ENCODE assay signal across 2 cellular contexts in the genomic region with DNA sequence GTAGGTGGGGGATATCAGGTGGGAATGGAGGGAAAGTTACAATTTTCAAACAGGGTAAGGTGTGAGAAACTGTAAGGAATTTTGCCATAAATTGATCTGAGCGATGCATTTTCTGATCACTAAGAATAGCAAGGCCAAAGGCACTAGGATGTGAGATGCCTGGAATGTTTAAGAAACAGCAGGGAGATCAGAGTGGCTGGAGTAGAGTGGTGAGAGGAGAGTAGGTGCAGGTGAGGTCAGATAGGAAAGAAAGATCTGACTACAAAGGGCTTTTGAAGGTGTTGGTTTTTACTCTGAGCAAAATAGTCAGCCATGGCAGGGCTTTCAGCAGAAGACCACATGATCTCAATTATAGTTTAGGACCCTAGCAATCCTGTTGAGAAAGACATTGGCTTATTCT.
TF ChIP-seq lines count a peak whose summit lies in the region.

No MANE protein-coding gene starts in this region.

TF ChIP-seq in GM23338, 12 proteins besides CTCF, POLR2A, EP300 and RAD21:
- TF ChIP-seq, protein P1, sequence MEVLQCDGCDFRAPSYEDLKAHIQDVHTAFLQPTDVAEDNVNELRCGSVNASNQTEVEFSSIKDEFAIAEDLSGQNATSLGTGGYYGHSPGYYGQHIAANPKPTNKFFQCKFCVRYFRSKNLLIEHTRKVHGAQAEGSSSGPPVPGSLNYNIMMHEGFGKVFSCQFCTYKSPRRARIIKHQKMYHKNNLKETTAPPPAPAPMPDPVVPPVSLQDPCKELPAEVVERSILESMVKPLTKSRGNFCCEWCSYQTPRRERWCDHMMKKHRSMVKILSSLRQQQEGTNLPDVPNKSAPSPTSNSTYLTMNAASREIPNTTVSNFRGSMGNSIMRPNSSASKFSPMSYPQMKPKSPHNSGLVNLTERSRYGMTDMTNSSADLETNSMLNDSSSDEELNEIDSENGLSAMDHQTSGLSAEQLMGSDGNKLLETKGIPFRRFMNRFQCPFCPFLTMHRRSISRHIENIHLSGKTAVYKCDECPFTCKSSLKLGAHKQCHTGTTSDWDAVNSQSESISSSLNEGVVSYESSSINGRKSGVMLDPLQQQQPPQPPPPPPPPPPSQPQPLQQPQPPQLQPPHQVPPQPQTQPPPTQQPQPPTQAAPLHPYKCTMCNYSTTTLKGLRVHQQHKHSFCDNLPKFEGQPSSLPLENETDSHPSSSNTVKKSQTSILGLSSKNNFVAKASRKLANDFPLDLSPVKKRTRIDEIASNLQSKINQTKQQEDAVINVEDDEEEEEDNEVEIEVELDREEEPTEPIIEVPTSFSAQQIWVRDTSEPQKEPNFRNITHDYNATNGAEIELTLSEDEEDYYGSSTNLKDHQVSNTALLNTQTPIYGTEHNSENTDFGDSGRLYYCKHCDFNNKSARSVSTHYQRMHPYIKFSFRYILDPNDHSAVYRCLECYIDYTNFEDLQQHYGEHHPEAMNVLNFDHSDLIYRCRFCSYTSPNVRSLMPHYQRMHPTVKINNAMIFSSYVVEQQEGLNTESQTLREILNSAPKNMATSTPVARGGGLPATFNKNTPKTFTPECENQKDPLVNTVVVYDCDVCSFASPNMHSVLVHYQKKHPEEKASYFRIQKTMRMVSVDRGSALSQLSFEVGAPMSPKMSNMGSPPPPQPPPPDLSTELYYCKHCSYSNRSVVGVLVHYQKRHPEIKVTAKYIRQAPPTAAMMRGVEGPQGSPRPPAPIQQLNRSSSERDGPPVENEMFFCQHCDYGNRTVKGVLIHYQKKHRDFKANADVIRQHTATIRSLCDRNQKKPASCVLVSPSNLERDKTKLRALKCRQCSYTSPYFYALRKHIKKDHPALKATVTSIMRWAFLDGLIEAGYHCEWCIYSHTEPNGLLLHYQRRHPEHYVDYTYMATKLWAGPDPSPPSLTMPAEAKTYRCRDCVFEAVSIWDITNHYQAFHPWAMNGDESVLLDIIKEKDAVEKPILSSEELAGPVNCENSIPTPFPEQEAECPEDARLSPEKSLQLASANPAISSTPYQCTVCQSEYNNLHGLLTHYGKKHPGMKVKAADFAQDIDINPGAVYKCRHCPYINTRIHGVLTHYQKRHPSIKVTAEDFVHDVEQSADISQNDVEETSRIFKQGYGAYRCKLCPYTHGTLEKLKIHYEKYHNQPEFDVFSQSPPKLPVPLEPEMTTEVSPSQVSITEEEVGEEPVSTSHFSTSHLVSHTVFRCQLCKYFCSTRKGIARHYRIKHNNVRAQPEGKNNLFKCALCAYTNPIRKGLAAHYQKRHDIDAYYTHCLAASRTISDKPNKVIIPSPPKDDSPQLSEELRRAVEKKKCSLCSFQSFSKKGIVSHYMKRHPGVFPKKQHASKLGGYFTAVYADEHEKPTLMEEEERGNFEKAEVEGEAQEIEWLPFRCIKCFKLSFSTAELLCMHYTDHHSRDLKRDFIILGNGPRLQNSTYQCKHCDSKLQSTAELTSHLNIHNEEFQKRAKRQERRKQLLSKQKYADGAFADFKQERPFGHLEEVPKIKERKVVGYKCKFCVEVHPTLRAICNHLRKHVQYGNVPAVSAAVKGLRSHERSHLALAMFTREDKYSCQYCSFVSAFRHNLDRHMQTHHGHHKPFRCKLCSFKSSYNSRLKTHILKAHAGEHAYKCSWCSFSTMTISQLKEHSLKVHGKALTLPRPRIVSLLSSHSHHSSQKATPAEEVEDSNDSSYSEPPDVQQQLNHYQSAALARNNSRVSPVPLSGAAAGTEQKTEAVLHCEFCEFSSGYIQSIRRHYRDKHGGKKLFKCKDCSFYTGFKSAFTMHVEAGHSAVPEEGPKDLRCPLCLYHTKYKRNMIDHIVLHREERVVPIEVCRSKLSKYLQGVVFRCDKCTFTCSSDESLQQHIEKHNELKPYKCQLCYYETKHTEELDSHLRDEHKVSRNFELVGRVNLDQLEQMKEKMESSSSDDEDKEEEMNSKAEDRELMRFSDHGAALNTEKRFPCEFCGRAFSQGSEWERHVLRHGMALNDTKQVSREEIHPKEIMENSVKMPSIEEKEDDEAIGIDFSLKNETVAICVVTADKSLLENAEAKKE (CRISPR knock-in tag; IDR thresholded peaks at IDR 0.05), result peak; percentile 92
- TF ChIP-seq STAT1 (IDR thresholded peaks at IDR 0.05; ENCODE audit: unreplicated experiment) (no peak), POLR2AphosphoS5 (IDR thresholded peaks at IDR 0.05; ENCODE audit: low read depth) (no peak), CREB1 (CRISPR knock-in tag; IDR thresholded peaks at IDR 0.05; ENCODE audit: low read depth) (no peak), ETS1 (IDR thresholded peaks at IDR 0.05) (no peak), NANOG (IDR thresholded peaks at IDR 0.05; ENCODE audit: borderline replicate concordance) (no peak), EZH2phosphoT487 (IDR thresholded peaks at IDR 0.05; ENCODE audit: unreplicated experiment) (no peak)

TF ChIP-seq in WTC11, 78 proteins besides CTCF, POLR2A, EP300 and RAD21 (continued from another document):
- TF ChIP-seq, protein P2, sequence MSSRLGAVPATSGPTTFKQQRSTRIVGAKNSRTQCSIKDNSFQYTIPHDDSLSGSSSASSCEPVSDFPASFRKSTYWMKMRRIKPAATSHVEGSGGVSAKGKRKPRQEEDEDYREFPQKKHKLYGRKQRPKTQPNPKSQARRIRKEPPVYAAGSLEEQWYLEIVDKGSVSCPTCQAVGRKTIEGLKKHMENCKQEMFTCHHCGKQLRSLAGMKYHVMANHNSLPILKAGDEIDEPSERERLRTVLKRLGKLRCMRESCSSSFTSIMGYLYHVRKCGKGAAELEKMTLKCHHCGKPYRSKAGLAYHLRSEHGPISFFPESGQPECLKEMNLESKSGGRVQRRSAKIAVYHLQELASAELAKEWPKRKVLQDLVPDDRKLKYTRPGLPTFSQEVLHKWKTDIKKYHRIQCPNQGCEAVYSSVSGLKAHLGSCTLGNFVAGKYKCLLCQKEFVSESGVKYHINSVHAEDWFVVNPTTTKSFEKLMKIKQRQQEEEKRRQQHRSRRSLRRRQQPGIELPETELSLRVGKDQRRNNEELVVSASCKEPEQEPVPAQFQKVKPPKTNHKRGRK (CRISPR knock-in tag; IDR thresholded peaks at IDR 0.05; ENCODE audit: borderline replicate concordance), result no peak
- no peak for TF ChIP-seq SOX15 (CRISPR knock-in tag; IDR thresholded peaks at IDR 0.05)
